In genomic region chr3:149967067-149967685, GRCh38 we compare ENCODE assay signal across 8 cellular contexts. TPM values are rescaled to one million over a fixed set of nuclear protein-coding genes. Genes with fewer than 3 reads are reported as not detected.
DNase-seq lines count a peak whose midpoint lies in the region; ATAC-seq and TF ChIP-seq lines count a peak whose summit lies in the region.

No MANE protein-coding gene starts in this region.

- 30 to 34% methylated on average over 9 of the region's 9 CpGs for WGBS in lung, 2 donors

- H3K36me3 ChIP-seq in ACC112 (ENCODE audit: insufficient read depth, low read length) (peaks cover 37% of the 10 kb centered on the region; the same call in 1 of the 2 replicates), breast epithelium (no peaks in the 10 kb centered on the region), lung (ENCODE audit: control insufficient read depth in 2 of 2, insufficient read depth in 2 of 2, low read length in 2 of 2) (peaks cover 0 to 7% of the 10 kb centered on the region in 2 donors)

- DNase-seq in GM13976 (ENCODE audit: low spot score): no peak
- peak; percentile 59 for DNase-seq in NCI-H2227 (lab: John Stamatoyannopoulos, UW; ENCODE audit: unreplicated experiment)
- DNase-seq in breast epithelium (ENCODE audit: low spot score in 2 of 2): no peak
- no peak for DNase-seq in lung (ENCODE audit: low spot score)

- H3K27me3 ChIP-seq in ACC112 (ENCODE audit: insufficient read depth, low read length): no peaks in the 10 kb centered on the region
- H3K27me3 ChIP-seq in breast epithelium: no peaks in the 10 kb centered on the region
- no peaks in the 10 kb centered on the region for H3K27me3 ChIP-seq in lung (ENCODE audit: control insufficient read depth, insufficient read depth)

- peak overlapping the region; percentile 92 for H3K4me3 ChIP-seq in ACC112 (ENCODE audit: low read depth, low read length)
- H3K4me3 ChIP-seq in breast epithelium: no peak overlapping the region
- no peak overlapping the region for H3K4me3 ChIP-seq in lung

- peaks cover 52% of the 10 kb centered on the region for H3K4me1 ChIP-seq in ACC112 (ENCODE audit: control insufficient read depth, insufficient read depth, low read length, unreplicated experiment)
- H3K4me1 ChIP-seq in breast epithelium: peaks cover 0 to 6% of the 10 kb centered on the region in 2 donors
- H3K4me1 ChIP-seq in lung (ENCODE audit: control insufficient read depth in 2 of 2, insufficient read depth in 2 of 2, low read length in 2 of 2): no peaks in the 10 kb centered on the region

- peaks cover 87% of the 10 kb centered on the region for H3K79me2 ChIP-seq in ACC112 (ENCODE audit: control insufficient read depth, insufficient read depth, low read length, unreplicated experiment)

- peak; percentile 40 for TF ChIP-seq CTCF in GM13976 (IDR thresholded peaks at IDR 0.05; ENCODE audit: borderline replicate concordance, control extremely low read depth, extremely low read depth, insufficient read depth, missing control alignments)
- peak in 2 of 3 donors; percentile 60 to 68 for TF ChIP-seq CTCF in breast epithelium (IDR thresholded peaks at IDR 0.05)
- TF ChIP-seq CTCF in lung (IDR thresholded peaks at IDR 0.05; ENCODE audit: control extremely low read depth, extremely low read depth): peak; percentile 50

- H3K9me3 ChIP-seq in breast epithelium (no peaks in the 10 kb centered on the region), lung (ENCODE audit: control insufficient read depth in 2 of 2, insufficient read depth in 1 of 2, low read length in 1 of 2) (no peaks in the 10 kb centered on the region)

- intact Hi-C loops in breast epithelium (cut with DNase I; ENCODE audit: low total_unique reads): no loop called here

- no peak for TF ChIP-seq POLR2A in breast epithelium (IDR thresholded peaks at IDR 0.05)

- no peak overlapping the region for H2AFZ ChIP-seq in ACC112 (ENCODE audit: low read length, unreplicated experiment)

- in situ Hi-C loops in GM13976 (cut with MboI; ENCODE audit: low sequenced_read_pairs, unreplicated experiment): no loop called here

- no peak for ATAC-seq in lung (ENCODE audit: insufficient read depth, low FRiP score)
- ATAC-seq in HG03521 (IDR thresholded peaks at IDR 0.05; ENCODE audit: unreplicated experiment): no peak
- no peak for ATAC-seq in HG03039 (IDR thresholded peaks at IDR 0.05; ENCODE audit: unreplicated experiment)
- no peak for ATAC-seq in HG03439 (IDR thresholded peaks at IDR 0.05; ENCODE audit: unreplicated experiment)

- H3K27ac ChIP-seq in ACC112 (ENCODE audit: low read depth, low read length) (no peak overlapping the region; the same call in 1 of the 2 replicates), breast epithelium (no peak overlapping the region), lung (ENCODE audit: low read depth in 1 of 2, low read length in 1 of 2) (no peak overlapping the region)

RNA-seq across cellular contexts. Expression of gene PFN2, which starts 3.5 kb away (rescaled TPM):
- 10 to 100 TPM; 48.2 to 65.6 (median 49.8) TPM for total RNA-seq in breast epithelium
- 10 to 100 TPM; 69.7 to 91.7 TPM for total RNA-seq in lung
- polyA plus RNA-seq in lung: 10 to 100 TPM; 28.1 to 28.8 TPM
